Comparison of ENCODE assay signal across 1 cellular context in genomic region chr1:169070958-169071357, GRCh38.
TF ChIP-seq lines count a peak whose summit lies in the region.

No MANE protein-coding gene starts in this region.

TF ChIP-seq in GM23338, 12 proteins besides CTCF, POLR2A, EP300 and RAD21 (continued from another document):
- no peak for TF ChIP-seq ZNF462 (CRISPR knock-in tag; IDR thresholded peaks at IDR 0.05)
- TF ChIP-seq CREB1 (CRISPR knock-in tag; IDR thresholded peaks at IDR 0.05; ENCODE audit: low read depth), result no peak
- no peak for TF ChIP-seq POLR2AphosphoS5 (IDR thresholded peaks at IDR 0.05; ENCODE audit: low read depth)
- no peak for TF ChIP-seq STAT1 (IDR thresholded peaks at IDR 0.05; ENCODE audit: unreplicated experiment)
